ENCODE assay signal across 9 cellular contexts in genomic region chr14:64937821-64938193, GRCh38. TPM values are rescaled to one million over a fixed set of nuclear protein-coding genes. Genes with fewer than 3 reads are reported as not detected.
A peak's percentile ranks its signal among the peaks of the same experiment; 100 is the strongest.
DNase-seq lines count a peak whose midpoint lies in the region; ATAC-seq, FAIRE-seq and TF ChIP-seq lines count a peak whose summit lies in the region.
"Had no signal": no experiment of that assay in that cellular context is flagged by ENCODE, and none has a peak within 500 bp of the region (broad histone marks: within the 10 kb centered on the region; RNA-seq: fewer than 3 reads in every experiment).

No MANE protein-coding gene starts in this region.

- H3K4me3 ChIP-seq in breast epithelium (no peak overlapping the region), hepatocyte (no peak overlapping the region)
- H3K4me3 ChIP-seq in effector memory CD4-positive, alpha-beta T cell (ENCODE audit: insufficient read depth, low read depth, low read length, poor library complexity, severe bottlenecking) = no peak overlapping the region

- 90% methylated on average over 1 of the region's 1 CpG for WGBS in hepatocyte (ENCODE audit: low lambda C conversion rate, missing lambda C conversion rate)

- no peaks in the 10 kb centered on the region for H3K27me3 ChIP-seq in breast epithelium
- no peaks in the 10 kb centered on the region for H3K27me3 ChIP-seq in hepatocyte
- no peaks in the 10 kb centered on the region for H3K27me3 ChIP-seq in effector memory CD4-positive, alpha-beta T cell (replicated peaks; ENCODE audit: control insufficient read depth, insufficient read depth, low read length, poor library complexity, severe bottlenecking)

- POLR2A ChIA-PET in MCF 10A (lab: Yijun Ruan, JAX) = interaction anchor here (1.2 to 2.8 kb wide), 2 partner anchors 14 to 23 kb away, joined by 6 to 10 read pairs; partner anchors contain the start of gene CHURC1
- POLR2A ChIA-PET in WTC11 (lab: Charles Lee) = no interaction called here
- POLR2A ChIA-PET in activated CD4-positive, alpha-beta T cell treated with anti-CD3 and anti-CD28 coated beads, Interleukin-2, amount 10 ng/mL, durations not matched to agents 7 days and 5 days (lab: Charles Lee) = no interaction called here

- no peaks in the 10 kb centered on the region for H4K20me1 ChIP-seq in hepatocyte (ENCODE audit: insufficient read depth, poor library complexity, severe bottlenecking)

- H3K9me3 Mint-ChIP-seq in MCF 10A (ENCODE audit: unreplicated experiment) (no peaks in the 10 kb centered on the region), WTC11 (no peaks in the 10 kb centered on the region)
- no peaks in the 10 kb centered on the region for H3K9me3 Mint-ChIP-seq in activated CD4-positive, alpha-beta T cell treated with anti-CD3 and anti-CD28 coated beads, Interleukin-2, amount 10 ng/mL, durations not matched to agents 7 days and 5 days

- H3K4me1 ChIP-seq in breast epithelium (no peaks in the 10 kb centered on the region), hepatocyte (ENCODE audit: insufficient read depth) (peaks cover 32% of the 10 kb centered on the region)
- no peaks in the 10 kb centered on the region for H3K4me1 ChIP-seq in effector memory CD4-positive, alpha-beta T cell (ENCODE audit: control insufficient read depth, insufficient read depth, low read length, poor library complexity, severe bottlenecking)

- H3K79me2 ChIP-seq in hepatocyte = peaks cover 27% of the 10 kb centered on the region

- DNase-seq in MCF 10A (ENCODE audit: unreplicated experiment) (peak; percentile 16), breast epithelium (ENCODE audit: low spot score in 2 of 2) (no peak), WTC11 (ENCODE audit: low spot score) (no peak), hepatocyte (ENCODE audit: low spot score) (no peak), urothelium cell line (ENCODE audit: low spot score) (no peak), sciatic nerve (ENCODE audit: low spot score) (no peak)
- DNase-seq in effector memory CD4-positive, alpha-beta T cell = no peak
- no peak for DNase-seq in activated CD4-positive, alpha-beta T cell treated with anti-CD3 and anti-CD28 coated beads, Interleukin-2, amount 10 ng/mL, durations not matched to agents 7 days and 5 days

- peak; percentile 10 for TF ChIP-seq CTCF in MCF 10A (IDR thresholded peaks at IDR 0.05; ENCODE audit: unreplicated experiment)
- TF ChIP-seq CTCF in breast epithelium (IDR thresholded peaks at IDR 0.05) = peak in 1 of 3 donors; percentile 22
- no peak for TF ChIP-seq CTCF in WTC11 (IDR thresholded peaks at IDR 0.05)
- peak; percentile 28 for TF ChIP-seq CTCF in hepatocyte (IDR thresholded peaks at IDR 0.05; ENCODE audit: poor library complexity)

- no TSS peak for BruUV-seq in MCF 10A (replicated peaks; lab: Mats Ljungman, UMichigan)

- no peaks in the 10 kb centered on the region for H3K9me2 ChIP-seq in hepatocyte (replicated peaks; ENCODE audit: insufficient read depth)

- no peak for ATAC-seq in WTC11
- ATAC-seq in sciatic nerve = no peak

- H3K27ac ChIP-seq in breast epithelium (no peak overlapping the region), hepatocyte (peak overlapping the region; percentile 58)
- no peak overlapping the region for H3K27ac ChIP-seq in effector memory CD4-positive, alpha-beta T cell (ENCODE audit: insufficient read depth, low read length, poor library complexity, severe bottlenecking)

- no peak for TF ChIP-seq POLR2A in breast epithelium (IDR thresholded peaks at IDR 0.05)

- peak; percentile 85 for FAIRE-seq in urothelium cell line (lab: Jason Lieb, UNC)
- FAIRE-seq: RCC 7860 had no signal

- H3K4me1 Mint-ChIP-seq in MCF 10A (ENCODE audit: insufficient read depth, unreplicated experiment) (no peaks in the 10 kb centered on the region), WTC11 (peaks cover 6% of the 10 kb centered on the region)
- H3K4me1 Mint-ChIP-seq in activated CD4-positive, alpha-beta T cell treated with anti-CD3 and anti-CD28 coated beads, Interleukin-2, amount 10 ng/mL, durations not matched to agents 7 days and 5 days = peaks cover 42% of the 10 kb centered on the region

- no peaks in the 10 kb centered on the region for H3K9me3 ChIP-seq in breast epithelium
- H3K9me3 ChIP-seq in hepatocyte (ENCODE audit: low read depth) = no peaks in the 10 kb centered on the region
- no peaks in the 10 kb centered on the region for H3K9me3 ChIP-seq in effector memory CD4-positive, alpha-beta T cell (ENCODE audit: control insufficient read depth, low read length)

- H3K4me3 Mint-ChIP-seq in MCF 10A (ENCODE audit: unreplicated experiment) (no peak overlapping the region), WTC11 (no peak overlapping the region)
- no peak overlapping the region for H3K4me3 Mint-ChIP-seq in activated CD4-positive, alpha-beta T cell treated with anti-CD3 and anti-CD28 coated beads, Interleukin-2, amount 10 ng/mL, durations not matched to agents 7 days and 5 days

- H3K27ac Mint-ChIP-seq in MCF 10A (ENCODE audit: low read depth, unreplicated experiment) (no peak overlapping the region), WTC11 (peak overlapping the region; percentile 16; the same call in 1 of the 2 replicates)
- H3K27ac Mint-ChIP-seq in activated CD4-positive, alpha-beta T cell treated with anti-CD3 and anti-CD28 coated beads, Interleukin-2, amount 10 ng/mL, durations not matched to agents 7 days and 5 days = no peak overlapping the region

- H3K36me3 ChIP-seq in breast epithelium (no peaks in the 10 kb centered on the region), hepatocyte (replicated peaks; ENCODE audit: insufficient read depth, low read depth) (no peaks in the 10 kb centered on the region)
- peaks cover 45% of the 10 kb centered on the region for H3K36me3 ChIP-seq in effector memory CD4-positive, alpha-beta T cell (ENCODE audit: control insufficient read depth, insufficient read depth, low read length)

- H2AFZ ChIP-seq in hepatocyte = no peak overlapping the region

- H3K27me3 Mint-ChIP-seq in MCF 10A (ENCODE audit: insufficient read depth, unreplicated experiment) (no peaks in the 10 kb centered on the region), WTC11 (ENCODE audit: low read depth) (no peaks in the 10 kb centered on the region)
- no peaks in the 10 kb centered on the region for H3K27me3 Mint-ChIP-seq in activated CD4-positive, alpha-beta T cell treated with anti-CD3 and anti-CD28 coated beads, Interleukin-2, amount 10 ng/mL, durations not matched to agents 7 days and 5 days

- H3K4me2 ChIP-seq in hepatocyte = no peak overlapping the region

- intact Hi-C loops in MCF 10A (cut with micrococcal nuclease) (no loop called here), breast epithelium (cut with DNase I; ENCODE audit: low total_unique reads) (no loop called here), sciatic nerve (cut with DNase I) (no loop called here)

- H3K36me3 Mint-ChIP-seq in MCF 10A (ENCODE audit: insufficient read depth, unreplicated experiment) (peaks cover 51% of the 10 kb centered on the region), WTC11 (peaks cover 19% of the 10 kb centered on the region; the same call in 1 of the 2 replicates)
- H3K36me3 Mint-ChIP-seq in activated CD4-positive, alpha-beta T cell treated with anti-CD3 and anti-CD28 coated beads, Interleukin-2, amount 10 ng/mL, durations not matched to agents 7 days and 5 days (ENCODE audit: low read depth) = peaks cover 54% of the 10 kb centered on the region

- CTCF ChIA-PET in MCF 10A (lab: Yijun Ruan, JAX) (interaction anchor here (1.2 kb wide), 1 partner anchor 10 kb away, joined by 3 read pairs; no protein-coding TSS in a partner anchor), WTC11 (lab: Charles Lee) (no interaction called here)
- CTCF ChIA-PET in activated CD4-positive, alpha-beta T cell treated with anti-CD3 and anti-CD28 coated beads, Interleukin-2, amount 10 ng/mL, durations not matched to agents 7 days and 5 days (lab: Charles Lee) = no interaction called here

TF ChIP-seq in WTC11, 78 proteins besides CTCF, POLR2A, EP300 and RAD21 (continues in another document):
- no peak for TF ChIP-seq MAX (CRISPR knock-in tag; IDR thresholded peaks at IDR 0.05)

RNA-seq across cellular contexts. Expression of gene GPX2, which starts 4.7 kb away (rescaled TPM):
- total RNA-seq in MCF 10A (2022) = not detected in 2 replicates
- 1 to 10 TPM in 2 of 3 donors, not detected in 1; 4.4 to 7.5 TPM for total RNA-seq in breast epithelium
- 0.80 to 1.5 TPM (median 1.0 TPM) in 3 replicates for total RNA-seq in WTC11 (2021)
- total RNA-seq in hepatocyte = 59.8 and 88.9 TPM in 2 replicates
- polyA plus RNA-seq in hepatocyte = 75.5 and 115 TPM in 2 replicates
- not detected for total RNA-seq in sciatic nerve
- not detected for total RNA-seq in activated CD4-positive, alpha-beta T cell treated with anti-CD3 and anti-CD28 coated beads, Interleukin-2, amount 10 ng/mL, durations not matched to agents 7 days and 5 days

RNA-seq across cellular contexts. Expression of gene CHURC1, which starts 23.6 kb away (rescaled TPM):
- total RNA-seq in MCF 10A (2022) = 72.5 and 89.2 TPM in 2 replicates
- total RNA-seq in breast epithelium = 100 to 1,000 TPM in 2 of 3 donors, 10 to 100 TPM in 1; 85.6 to 122 (median 102) TPM
- 47.3 to 52.4 TPM (median 49.1 TPM) in 3 replicates for total RNA-seq in WTC11 (2021)
- 62.4 and 71.1 TPM in 2 replicates for total RNA-seq in hepatocyte
- 134 TPM in 2 replicates for polyA plus RNA-seq in hepatocyte
- total RNA-seq in sciatic nerve = 66.0 TPM
- total RNA-seq in activated CD4-positive, alpha-beta T cell treated with anti-CD3 and anti-CD28 coated beads, Interleukin-2, amount 10 ng/mL, durations not matched to agents 7 days and 5 days = 10 to 100 TPM; 65.2 to 82.9 TPM

RNA-seq across cellular contexts. Expression of gene RAB15, which starts 34.3 kb away (rescaled TPM):
- total RNA-seq in MCF 10A (2022) (0.28 and 0.66 TPM in 2 replicates), breast epithelium (10 to 100 TPM in 2 of 3 donors, 1 to 10 TPM in 1; 1.3 to 24.0 (median 17.7) TPM), WTC11 (2021) (38.4 to 49.1 TPM (median 38.6 TPM) in 3 replicates), hepatocyte (33.8 and 34.0 TPM in 2 replicates), sciatic nerve (3.3 TPM)
- polyA plus RNA-seq in hepatocyte = 38.7 and 40.6 TPM in 2 replicates
- 1 to 10 TPM; 4.9 to 5.7 TPM for total RNA-seq in activated CD4-positive, alpha-beta T cell treated with anti-CD3 and anti-CD28 coated beads, Interleukin-2, amount 10 ng/mL, durations not matched to agents 7 days and 5 days

RNA-seq across cellular contexts. Expression of gene FNTB, which starts 48.9 kb away (rescaled TPM):
- total RNA-seq in MCF 10A (2022) (12.2 and 13.1 TPM in 2 replicates), breast epithelium (10 to 100 TPM; 15.7 to 22.9 (median 18.9) TPM), WTC11 (2021) (14.2 to 18.2 TPM (median 17.3 TPM) in 3 replicates), hepatocyte (11.3 and 18.1 TPM in 2 replicates), sciatic nerve (40.7 TPM)
- polyA plus RNA-seq in hepatocyte = 19.5 and 24.3 TPM in 2 replicates
- total RNA-seq in activated CD4-positive, alpha-beta T cell treated with anti-CD3 and anti-CD28 coated beads, Interleukin-2, amount 10 ng/mL, durations not matched to agents 7 days and 5 days = 10 to 100 TPM; 16.7 to 21.4 TPM

RNA-seq across cellular contexts. Expression of gene SPTB, which starts 58.1 kb away (rescaled TPM):
- 1.3 and 2.1 TPM in 2 replicates for total RNA-seq in MCF 10A (2022)
- total RNA-seq in breast epithelium = 1 to 10 TPM in 2 of 3 donors, under 1 TPM in 1; 0.88 to 2.6 (median 2.1) TPM
- 2.5 to 3.2 TPM (median 2.8 TPM) in 3 replicates for total RNA-seq in WTC11 (2021)
- 1.1 and 2.1 TPM in 2 replicates for total RNA-seq in hepatocyte
- 1.1 and 1.7 TPM in 2 replicates for polyA plus RNA-seq in hepatocyte
- total RNA-seq in sciatic nerve = 14.8 TPM
- total RNA-seq in activated CD4-positive, alpha-beta T cell treated with anti-CD3 and anti-CD28 coated beads, Interleukin-2, amount 10 ng/mL, durations not matched to agents 7 days and 5 days = not detected
